2 cellular contexts compared by ENCODE assay signal in genomic region chr1:243748706-243749283, GRCh38.
TF ChIP-seq lines count a peak whose summit lies in the region.

No MANE protein-coding gene starts in this region.

TF ChIP-seq in A549, 52 proteins besides CTCF, POLR2A, EP300 and RAD21:
- TF ChIP-seq CHD2 (IDR thresholded peaks at IDR 0.05; ENCODE audit: low read length, partially characterized antibody): no peak
- peak; percentile 73 for TF ChIP-seq SMC3 (IDR thresholded peaks at IDR 0.05)

TF ChIP-seq in HepG2, 621 proteins besides CTCF, POLR2A, EP300 and RAD21:
- TF ChIP-seq, protein P1, sequence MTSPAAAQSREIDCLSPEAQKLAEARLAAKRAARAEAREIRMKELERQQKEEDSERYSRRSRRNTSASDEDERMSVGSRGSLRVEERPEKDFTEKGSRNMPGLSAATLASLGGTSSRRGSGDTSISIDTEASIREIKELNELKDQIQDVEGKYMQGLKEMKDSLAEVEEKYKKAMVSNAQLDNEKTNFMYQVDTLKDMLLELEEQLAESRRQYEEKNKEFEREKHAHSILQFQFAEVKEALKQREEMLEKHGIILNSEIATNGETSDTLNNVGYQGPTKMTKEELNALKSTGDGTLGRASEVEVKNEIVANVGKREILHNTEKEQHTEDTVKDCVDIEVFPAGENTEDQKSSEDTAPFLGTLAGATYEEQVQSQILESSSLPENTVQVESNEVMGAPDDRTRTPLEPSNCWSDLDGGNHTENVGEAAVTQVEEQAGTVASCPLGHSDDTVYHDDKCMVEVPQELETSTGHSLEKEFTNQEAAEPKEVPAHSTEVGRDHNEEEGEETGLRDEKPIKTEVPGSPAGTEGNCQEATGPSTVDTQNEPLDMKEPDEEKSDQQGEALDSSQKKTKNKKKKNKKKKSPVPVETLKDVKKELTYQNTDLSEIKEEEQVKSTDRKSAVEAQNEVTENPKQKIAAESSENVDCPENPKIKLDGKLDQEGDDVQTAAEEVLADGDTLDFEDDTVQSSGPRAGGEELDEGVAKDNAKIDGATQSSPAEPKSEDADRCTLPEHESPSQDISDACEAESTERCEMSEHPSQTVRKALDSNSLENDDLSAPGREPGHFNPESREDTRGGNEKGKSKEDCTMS (CRISPR knock-in tag; conservative IDR thresholded peaks at IDR 0.05): no peak
- TF ChIP-seq STAG1 (CRISPR knock-in tag; IDR thresholded peaks at IDR 0.05) (peak; percentile 75), ZFP90 (CRISPR knock-in tag; IDR thresholded peaks at IDR 0.05; ENCODE audit: borderline replicate concordance) (no peak), IKZF4 (CRISPR knock-in tag; IDR thresholded peaks at IDR 0.05; ENCODE audit: borderline replicate concordance, low read depth, not compliant biosample characterization) (no peak), SP140L (CRISPR knock-in tag; IDR thresholded peaks at IDR 0.05; ENCODE audit: borderline replicate concordance) (no peak), ARNT (IDR thresholded peaks at IDR 0.05) (no peak), SMC3 (IDR thresholded peaks at IDR 0.05; ENCODE audit: low read length) (peak; percentile 76), NKX3-1 (CRISPR knock-in tag; IDR thresholded peaks at IDR 0.05) (no peak), ZKSCAN5 (CRISPR knock-in tag; IDR thresholded peaks at IDR 0.05) (no peak), XBP1 (CRISPR knock-in tag; IDR thresholded peaks at IDR 0.05) (no peak), ISL2 (CRISPR knock-in tag; IDR thresholded peaks at IDR 0.05) (no peak), ZNF180 (CRISPR knock-in tag; IDR thresholded peaks at IDR 0.05; ENCODE audit: borderline replicate concordance, low read depth) (no peak), ZNF644 (CRISPR knock-in tag; IDR thresholded peaks at IDR 0.05; ENCODE audit: low read depth) (no peak), TEAD2 (CRISPR knock-in tag; IDR thresholded peaks at IDR 0.05) (no peak), FOXA3 (CRISPR knock-in tag; IDR thresholded peaks at IDR 0.05) (0 out of 2 replicates have a peak, but pooled peaks have one; percentile 28), ZMAT5 (CRISPR knock-in tag; IDR thresholded peaks at IDR 0.05; ENCODE audit: borderline replicate concordance, low read depth) (no peak), ZNF709 (CRISPR knock-in tag; IDR thresholded peaks at IDR 0.05) (no peak), PAWR (CRISPR knock-in tag; IDR thresholded peaks at IDR 0.05; ENCODE audit: borderline replicate concordance) (no peak), MLLT10 (CRISPR knock-in tag; IDR thresholded peaks at IDR 0.05) (no peak), ZNF703 (CRISPR knock-in tag; IDR thresholded peaks at IDR 0.05; ENCODE audit: borderline replicate concordance) (no peak), RARA (CRISPR knock-in tag; IDR thresholded peaks at IDR 0.05) (no peak)
- TF ChIP-seq, protein P2, sequence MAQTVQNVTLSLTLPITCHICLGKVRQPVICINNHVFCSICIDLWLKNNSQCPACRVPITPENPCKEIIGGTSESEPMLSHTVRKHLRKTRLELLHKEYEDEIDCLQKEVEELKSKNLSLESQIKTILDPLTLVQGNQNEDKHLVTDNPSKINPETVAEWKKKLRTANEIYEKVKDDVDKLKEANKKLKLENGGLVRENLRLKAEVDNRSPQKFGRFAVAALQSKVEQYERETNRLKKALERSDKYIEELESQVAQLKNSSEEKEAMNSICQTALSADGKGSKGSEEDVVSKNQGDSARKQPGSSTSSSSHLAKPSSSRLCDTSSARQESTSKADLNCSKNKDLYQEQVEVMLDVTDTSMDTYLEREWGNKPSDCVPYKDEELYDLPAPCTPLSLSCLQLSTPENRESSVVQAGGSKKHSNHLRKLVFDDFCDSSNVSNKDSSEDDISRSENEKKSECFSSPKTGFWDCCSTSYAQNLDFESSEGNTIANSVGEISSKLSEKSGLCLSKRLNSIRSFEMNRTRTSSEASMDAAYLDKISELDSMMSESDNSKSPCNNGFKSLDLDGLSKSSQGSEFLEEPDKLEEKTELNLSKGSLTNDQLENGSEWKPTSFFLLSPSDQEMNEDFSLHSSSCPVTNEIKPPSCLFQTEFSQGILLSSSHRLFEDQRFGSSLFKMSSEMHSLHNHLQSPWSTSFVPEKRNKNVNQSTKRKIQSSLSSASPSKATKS (CRISPR knock-in tag; IDR thresholded peaks at IDR 0.05): no peak
- TF ChIP-seq, protein P3, sequence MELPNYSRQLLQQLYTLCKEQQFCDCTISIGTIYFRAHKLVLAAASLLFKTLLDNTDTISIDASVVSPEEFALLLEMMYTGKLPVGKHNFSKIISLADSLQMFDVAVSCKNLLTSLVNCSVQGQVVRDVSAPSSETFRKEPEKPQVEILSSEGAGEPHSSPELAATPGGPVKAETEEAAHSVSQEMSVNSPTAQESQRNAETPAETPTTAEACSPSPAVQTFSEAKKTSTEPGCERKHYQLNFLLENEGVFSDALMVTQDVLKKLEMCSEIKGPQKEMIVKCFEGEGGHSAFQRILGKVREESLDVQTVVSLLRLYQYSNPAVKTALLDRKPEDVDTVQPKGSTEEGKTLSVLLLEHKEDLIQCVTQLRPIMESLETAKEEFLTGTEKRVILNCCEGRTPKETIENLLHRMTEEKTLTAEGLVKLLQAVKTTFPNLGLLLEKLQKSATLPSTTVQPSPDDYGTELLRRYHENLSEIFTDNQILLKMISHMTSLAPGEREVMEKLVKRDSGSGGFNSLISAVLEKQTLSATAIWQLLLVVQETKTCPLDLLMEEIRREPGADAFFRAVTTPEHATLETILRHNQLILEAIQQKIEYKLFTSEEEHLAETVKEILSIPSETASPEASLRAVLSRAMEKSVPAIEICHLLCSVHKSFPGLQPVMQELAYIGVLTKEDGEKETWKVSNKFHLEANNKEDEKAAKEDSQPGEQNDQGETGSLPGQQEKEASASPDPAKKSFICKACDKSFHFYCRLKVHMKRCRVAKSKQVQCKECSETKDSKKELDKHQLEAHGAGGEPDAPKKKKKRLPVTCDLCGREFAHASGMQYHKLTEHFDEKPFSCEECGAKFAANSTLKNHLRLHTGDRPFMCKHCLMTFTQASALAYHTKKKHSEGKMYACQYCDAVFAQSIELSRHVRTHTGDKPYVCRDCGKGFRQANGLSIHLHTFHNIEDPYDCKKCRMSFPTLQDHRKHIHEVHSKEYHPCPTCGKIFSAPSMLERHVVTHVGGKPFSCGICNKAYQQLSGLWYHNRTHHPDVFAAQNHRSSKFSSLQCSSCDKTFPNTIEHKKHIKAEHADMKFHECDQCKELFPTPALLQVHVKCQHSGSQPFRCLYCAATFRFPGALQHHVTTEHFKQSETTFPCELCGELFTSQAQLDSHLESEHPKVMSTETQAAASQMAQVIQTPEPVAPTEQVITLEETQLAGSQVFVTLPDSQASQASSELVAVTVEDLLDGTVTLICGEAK (IDR thresholded peaks at IDR 0.05): no peak
- TF ChIP-seq, protein P3 (CRISPR knock-in tag; IDR thresholded peaks at IDR 0.05): no peak
- TF ChIP-seq, protein P4, sequence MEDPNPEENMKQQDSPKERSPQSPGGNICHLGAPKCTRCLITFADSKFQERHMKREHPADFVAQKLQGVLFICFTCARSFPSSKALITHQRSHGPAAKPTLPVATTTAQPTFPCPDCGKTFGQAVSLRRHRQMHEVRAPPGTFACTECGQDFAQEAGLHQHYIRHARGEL (CRISPR knock-in tag; IDR thresholded peaks at IDR 0.05): no peak
- TF ChIP-seq, protein P5, sequence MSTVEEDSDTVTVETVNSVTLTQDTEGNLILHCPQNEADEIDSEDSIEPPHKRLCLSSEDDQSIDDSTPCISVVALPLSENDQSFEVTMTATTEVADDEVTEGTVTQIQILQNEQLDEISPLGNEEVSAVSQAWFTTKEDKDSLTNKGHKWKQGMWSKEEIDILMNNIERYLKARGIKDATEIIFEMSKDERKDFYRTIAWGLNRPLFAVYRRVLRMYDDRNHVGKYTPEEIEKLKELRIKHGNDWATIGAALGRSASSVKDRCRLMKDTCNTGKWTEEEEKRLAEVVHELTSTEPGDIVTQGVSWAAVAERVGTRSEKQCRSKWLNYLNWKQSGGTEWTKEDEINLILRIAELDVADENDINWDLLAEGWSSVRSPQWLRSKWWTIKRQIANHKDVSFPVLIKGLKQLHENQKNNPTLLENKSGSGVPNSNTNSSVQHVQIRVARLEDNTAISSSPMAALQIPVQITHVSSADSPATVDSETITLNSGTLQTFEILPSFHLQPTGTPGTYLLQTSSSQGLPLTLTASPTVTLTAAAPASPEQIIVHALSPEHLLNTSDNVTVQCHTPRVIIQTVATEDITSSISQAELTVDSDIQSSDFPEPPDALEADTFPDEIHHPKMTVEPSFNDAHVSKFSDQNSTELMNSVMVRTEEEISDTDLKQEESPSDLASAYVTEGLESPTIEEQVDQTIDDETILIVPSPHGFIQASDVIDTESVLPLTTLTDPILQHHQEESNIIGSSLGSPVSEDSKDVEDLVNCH (CRISPR knock-in tag; IDR thresholded peaks at IDR 0.05): no peak
